In the genomic region with DNA sequence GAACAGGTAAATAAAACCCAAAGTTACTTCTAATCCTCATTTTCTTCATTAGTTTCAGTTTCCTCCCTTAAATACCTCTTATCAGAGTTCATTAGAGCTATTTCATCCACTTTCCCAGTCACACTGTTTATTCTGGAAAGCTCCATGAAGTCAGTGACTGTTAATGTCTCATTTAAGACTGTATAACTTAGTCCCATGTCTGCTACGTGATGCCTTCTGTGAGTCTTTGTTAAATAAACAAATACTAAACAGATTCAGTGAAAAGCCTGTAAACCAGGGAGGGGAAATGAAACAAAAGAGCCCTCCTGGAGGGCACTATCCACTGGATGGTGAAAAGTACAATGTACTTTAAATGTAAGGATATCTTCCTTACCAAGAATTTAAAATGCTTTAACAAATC, we compare ENCODE assay signal across 1 cellular context.
TF ChIP-seq lines count a peak whose summit lies in the region.

No MANE protein-coding gene starts in this region.

TF ChIP-seq in HEK293, 187 proteins besides CTCF, POLR2A, EP300 and RAD21 (continued from another document):
- TF ChIP-seq SALL2 (tag by site-specific recombination; IDR thresholded peaks at IDR 0.05; ENCODE audit: borderline replicate concordance) = no peak
- TF ChIP-seq, protein P1, sequence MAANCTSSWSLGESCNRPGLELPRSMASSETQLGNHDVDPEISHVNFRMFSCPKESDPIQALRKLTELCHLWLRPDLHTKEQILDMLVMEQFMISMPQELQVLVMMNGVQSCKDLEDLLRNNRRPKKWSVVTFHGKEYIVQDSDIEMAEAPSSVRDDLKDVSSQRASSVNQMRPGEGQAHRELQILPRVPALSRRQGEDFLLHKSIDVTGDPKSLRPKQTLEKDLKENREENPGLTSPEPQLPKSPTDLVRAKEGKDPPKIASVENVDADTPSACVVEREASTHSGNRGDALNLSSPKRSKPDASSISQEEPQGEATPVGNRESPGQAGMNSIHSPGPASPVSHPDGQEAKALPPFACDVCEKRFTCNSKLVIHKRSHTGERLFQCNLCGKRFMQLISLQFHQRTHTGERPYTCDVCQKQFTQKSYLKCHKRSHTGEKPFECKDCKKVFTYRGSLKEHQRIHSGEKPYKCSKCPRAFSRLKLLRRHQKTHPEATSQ (tag by site-specific recombination; IDR thresholded peaks at IDR 0.05) = no peak
- TF ChIP-seq, protein P2, sequence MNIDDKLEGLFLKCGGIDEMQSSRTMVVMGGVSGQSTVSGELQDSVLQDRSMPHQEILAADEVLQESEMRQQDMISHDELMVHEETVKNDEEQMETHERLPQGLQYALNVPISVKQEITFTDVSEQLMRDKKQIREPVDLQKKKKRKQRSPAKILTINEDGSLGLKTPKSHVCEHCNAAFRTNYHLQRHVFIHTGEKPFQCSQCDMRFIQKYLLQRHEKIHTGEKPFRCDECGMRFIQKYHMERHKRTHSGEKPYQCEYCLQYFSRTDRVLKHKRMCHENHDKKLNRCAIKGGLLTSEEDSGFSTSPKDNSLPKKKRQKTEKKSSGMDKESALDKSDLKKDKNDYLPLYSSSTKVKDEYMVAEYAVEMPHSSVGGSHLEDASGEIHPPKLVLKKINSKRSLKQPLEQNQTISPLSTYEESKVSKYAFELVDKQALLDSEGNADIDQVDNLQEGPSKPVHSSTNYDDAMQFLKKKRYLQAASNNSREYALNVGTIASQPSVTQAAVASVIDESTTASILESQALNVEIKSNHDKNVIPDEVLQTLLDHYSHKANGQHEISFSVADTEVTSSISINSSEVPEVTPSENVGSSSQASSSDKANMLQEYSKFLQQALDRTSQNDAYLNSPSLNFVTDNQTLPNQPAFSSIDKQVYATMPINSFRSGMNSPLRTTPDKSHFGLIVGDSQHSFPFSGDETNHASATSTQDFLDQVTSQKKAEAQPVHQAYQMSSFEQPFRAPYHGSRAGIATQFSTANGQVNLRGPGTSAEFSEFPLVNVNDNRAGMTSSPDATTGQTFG (tag by site-specific recombination; IDR thresholded peaks at IDR 0.05; ENCODE audit: borderline replicate concordance) = no peak
- TF ChIP-seq, protein P3, sequence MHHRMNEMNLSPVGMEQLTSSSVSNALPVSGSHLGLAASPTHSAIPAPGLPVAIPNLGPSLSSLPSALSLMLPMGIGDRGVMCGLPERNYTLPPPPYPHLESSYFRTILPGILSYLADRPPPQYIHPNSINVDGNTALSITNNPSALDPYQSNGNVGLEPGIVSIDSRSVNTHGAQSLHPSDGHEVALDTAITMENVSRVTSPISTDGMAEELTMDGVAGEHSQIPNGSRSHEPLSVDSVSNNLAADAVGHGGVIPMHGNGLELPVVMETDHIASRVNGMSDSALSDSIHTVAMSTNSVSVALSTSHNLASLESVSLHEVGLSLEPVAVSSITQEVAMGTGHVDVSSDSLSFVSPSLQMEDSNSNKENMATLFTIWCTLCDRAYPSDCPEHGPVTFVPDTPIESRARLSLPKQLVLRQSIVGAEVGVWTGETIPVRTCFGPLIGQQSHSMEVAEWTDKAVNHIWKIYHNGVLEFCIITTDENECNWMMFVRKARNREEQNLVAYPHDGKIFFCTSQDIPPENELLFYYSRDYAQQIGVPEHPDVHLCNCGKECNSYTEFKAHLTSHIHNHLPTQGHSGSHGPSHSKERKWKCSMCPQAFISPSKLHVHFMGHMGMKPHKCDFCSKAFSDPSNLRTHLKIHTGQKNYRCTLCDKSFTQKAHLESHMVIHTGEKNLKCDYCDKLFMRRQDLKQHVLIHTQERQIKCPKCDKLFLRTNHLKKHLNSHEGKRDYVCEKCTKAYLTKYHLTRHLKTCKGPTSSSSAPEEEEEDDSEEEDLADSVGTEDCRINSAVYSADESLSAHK (tag by site-specific recombination; IDR thresholded peaks at IDR 0.05) = no peak
TF ChIP-seq in HEK293: peak in this region for 8.
